In the genomic region with DNA sequence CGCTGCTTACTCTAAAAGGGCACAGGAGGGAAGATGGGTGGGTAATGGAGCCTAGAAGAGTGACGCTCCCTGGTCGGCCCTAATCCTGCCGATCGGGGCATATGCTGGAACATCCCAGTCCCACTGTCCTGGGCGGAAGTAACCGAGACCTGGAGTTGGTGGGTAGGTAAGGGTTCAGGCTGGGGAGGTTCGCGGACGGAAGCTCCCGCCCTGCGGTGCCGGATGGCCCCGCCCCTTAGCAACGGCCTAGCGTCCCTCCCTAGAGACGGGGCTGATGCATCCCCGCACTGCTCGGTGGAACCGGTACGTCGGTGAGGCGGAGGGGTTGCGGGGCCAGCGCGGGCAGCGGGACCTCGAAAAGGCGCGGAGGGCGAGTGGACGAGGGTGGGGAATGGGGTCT, we compare ENCODE assay signal across 8 cellular contexts. TPM values are rescaled to one million over a fixed set of nuclear protein-coding genes. Genes with fewer than 3 reads are reported as not detected.
DNase-seq lines count a peak whose midpoint lies in the region; ATAC-seq and TF ChIP-seq lines count a peak whose summit lies in the region.

No MANE protein-coding gene starts in this region.

- ATAC-seq in left ventricle myocardium superior (peak; percentile 92), GM18505 (IDR thresholded peaks at IDR 0.05; ENCODE audit: unreplicated experiment) (no peak), GM21723 (IDR thresholded peaks at IDR 0.05; ENCODE audit: unreplicated experiment) (no peak), HG03520 (IDR thresholded peaks at IDR 0.05; ENCODE audit: unreplicated experiment) (no peak)

- H3K4me3 ChIP-seq in OCI-LY3 (ENCODE audit: low read length): peak overlapping the region; percentile 79
- H3K4me3 ChIP-seq in skeletal muscle satellite cell (ENCODE audit: low read length): peak overlapping the region; percentile 20

- no peak overlapping the region for H3K27ac ChIP-seq in OCI-LY3 (ENCODE audit: low read length)

- TF ChIP-seq POLR2A in GM18505 (IDR thresholded peaks at IDR 0.05; ENCODE audit: borderline replicate concordance, extremely low read depth, insufficient read depth, insufficient read length): no peak

- peaks cover 9% of the 10 kb centered on the region; the same call in 1 of the 2 replicates for H3K27me3 ChIP-seq in OCI-LY3 (ENCODE audit: low read depth, low read length)
- peaks cover 9% of the 10 kb centered on the region for H3K27me3 ChIP-seq in skeletal muscle satellite cell (ENCODE audit: control insufficient read depth, insufficient read depth, low read length)

- H3K36me3 ChIP-seq in OCI-LY3 (replicated peaks; ENCODE audit: low read depth, low read length): no peaks in the 10 kb centered on the region
- no peaks in the 10 kb centered on the region for H3K36me3 ChIP-seq in skeletal muscle satellite cell (ENCODE audit: insufficient read depth, low read length)

- peaks cover 33% of the 10 kb centered on the region for H3K4me1 ChIP-seq in OCI-LY3 (ENCODE audit: low read length)
- peaks cover 16% of the 10 kb centered on the region for H3K4me1 ChIP-seq in skeletal muscle satellite cell (ENCODE audit: control insufficient read depth, insufficient read depth, low read length)

- H3K79me2 ChIP-seq in OCI-LY3 (ENCODE audit: low read length): no peaks in the 10 kb centered on the region

- DNase-seq in EL: peak; percentile 46
- DNase-seq in activated naive CD4-positive, alpha-beta T cell treated with anti-CD3 and anti-CD28 coated beads, Interleukin-2, amount 50 U/mL, for 16 hours: peak; percentile 72
- DNase-seq in left ventricle myocardium superior: peak; percentile 77

- peak overlapping the region; percentile 31 for H3K9ac ChIP-seq in OCI-LY3 (ENCODE audit: low read length)
- H3K9ac ChIP-seq in skeletal muscle satellite cell (ENCODE audit: low read depth, low read length): no peak overlapping the region

- no peaks in the 10 kb centered on the region for H4K20me1 ChIP-seq in OCI-LY3 (ENCODE audit: insufficient read depth, low read length)

- H3K9me3 ChIP-seq in OCI-LY3 (ENCODE audit: insufficient read depth, low read length) (no peaks in the 10 kb centered on the region), skeletal muscle satellite cell (replicated peaks; ENCODE audit: low read length) (no peaks in the 10 kb centered on the region)

- intact Hi-C loops in left ventricle myocardium superior (cut with micrococcal nuclease): no loop called here

- no peak for TF ChIP-seq CTCF in OCI-LY3 (IDR thresholded peaks at IDR 0.05; ENCODE audit: low read depth, low read length)

- H3K4me2 ChIP-seq in OCI-LY3 (ENCODE audit: low read length): peak overlapping the region; percentile 85
- H3K4me2 ChIP-seq in skeletal muscle satellite cell (ENCODE audit: low read length): peak overlapping the region; percentile 62

- no peak overlapping the region; the same call in 1 of the 2 replicates for H2AFZ ChIP-seq in OCI-LY3 (ENCODE audit: low read depth, low read length)

RNA-seq across cellular contexts. Expression of gene DNAH1, which starts 1.5 kb away (rescaled TPM):
- 2.3 TPM for total RNA-seq in left ventricle myocardium superior
- total RNA-seq in skeletal muscle satellite cell (2012; rRNA removed): 1.3 and 2.5 TPM in 2 replicates

RNA-seq across cellular contexts. Expression of gene GLYCTK, which starts 30.0 kb away (rescaled TPM):
- total RNA-seq in left ventricle myocardium superior: 4.0 TPM
- 11.2 and 15.1 TPM in 2 replicates for total RNA-seq in skeletal muscle satellite cell (2012; rRNA removed)

RNA-seq across cellular contexts. Expression of gene WDR82, which starts 39.2 kb away (rescaled TPM):
- total RNA-seq in left ventricle myocardium superior: 67.5 TPM
- total RNA-seq in skeletal muscle satellite cell (2012; rRNA removed): 39.5 and 46.7 TPM in 2 replicates
